28 cellular contexts compared by ENCODE assay signal in the genomic region with DNA sequence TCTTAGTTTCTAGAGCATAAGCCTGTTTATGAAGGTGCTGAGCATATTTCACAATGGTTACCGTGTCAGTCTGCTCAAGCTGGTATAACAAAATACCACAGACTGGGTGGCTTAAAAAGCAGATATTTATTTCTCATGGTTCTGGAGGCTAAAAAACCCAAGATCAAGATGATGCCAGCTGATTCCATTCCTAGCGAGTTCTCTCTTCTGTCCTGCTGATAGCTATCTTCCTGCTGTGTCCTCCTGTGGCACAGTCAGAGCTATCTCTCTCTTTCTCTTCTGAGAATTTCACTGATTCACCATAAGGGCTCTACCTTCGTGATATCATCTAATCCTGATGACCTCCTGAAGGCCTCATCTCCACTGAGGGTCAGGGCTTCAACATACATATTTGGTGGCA.
"Had no signal": no experiment of that assay in that cellular context is flagged by ENCODE, and none has a peak within 500 bp of the region (broad histone marks: within the 10 kb centered on the region; RNA-seq: fewer than 3 reads in every experiment).

No MANE protein-coding gene starts in this region.

- H3K4me1 ChIP-seq: pancreas, psoas muscle, right lobe of liver, sigmoid colon, stomach, thyroid gland, tibial nerve, upper lobe of right lung, uterus had no signal

- H3K27me3 Mint-ChIP-seq: naive thymus-derived CD4-positive, alpha-beta T cell; stimulated activated naive B cell treated with anti-CD40 and anti-IgM and Interleukin-4, amounts not matched to agents 10 μg/mL and 1 μg/mL and 100 μg/mL, for 72 hours; stimulated activated naive CD8-positive, alpha-beta T cell treated with anti-CD3 and anti-CD28 coated beads, Interleukin-15, Interleukin-2, amounts not matched to agents 100 ng/mL and 50 ng/mL, for 24 hours; type B pancreatic cell had no signal

- H3K36me3 ChIP-seq: neutrophil, pancreas, right lobe of liver, sigmoid colon, stomach, thoracic aorta, thyroid gland, tibial nerve, upper lobe of right lung, uterus had no signal

- FAIRE-seq: pancreas, small intestine had no signal

- H3K9me3 ChIP-seq: neutrophil, pancreas, psoas muscle, right lobe of liver, sigmoid colon, thoracic aorta, thyroid gland, upper lobe of right lung, uterus had no signal

- H3K4me3 ChIP-seq: pancreas, psoas muscle, right lobe of liver, sigmoid colon, stomach, thoracic aorta, thyroid gland, tibial nerve, upper lobe of right lung, uterus had no signal

- H3K36me3 Mint-ChIP-seq: naive thymus-derived CD4-positive, alpha-beta T cell; natural killer cell; stimulated activated effector memory CD8-positive, alpha-beta T cell treated with anti-CD3 and anti-CD28 coated beads, Interleukin-12 subunit alpha, Interleukin-12 subunit beta, amount 100 ng/mL, for 72 hours; stimulated activated naive B cell treated with anti-CD40 and anti-IgM and Interleukin-4, amounts not matched to agents 10 μg/mL and 1 μg/mL and 100 μg/mL, for 72 hours had no signal

- DNase-seq: naive thymus-derived CD4-positive, alpha-beta T cell; natural killer cell; nucleus accumbens; pancreas; posterior cingulate gyrus; psoas muscle; right cardiac atrium; right lobe of liver; sigmoid colon; small intestine; stimulated activated CD4-positive, alpha-beta T cell treated with anti-CD3 and anti-CD28 coated beads, Interleukin-15, amount 100 ng/mL, for 24 hours; stimulated activated CD4-positive, alpha-beta T cell treated with anti-CD3 and anti-CD28 coated beads, Interleukin-2, amount 100 ng/mL, for 24 hours; stimulated activated CD4-positive, alpha-beta T cell treated with anti-CD3 and anti-CD28 coated beads, Interleukin-2, amount 100 ng/mL, for 48 hours; stimulated activated CD4-positive, alpha-beta T cell treated with anti-CD3 and anti-CD28 coated beads, Interleukin-4, amount 100 ng/mL, for 24 hours; stimulated activated naive B cell treated with anti-CD40 and anti-IgM and Interleukin-4, amounts not matched to agents 10 μg/mL and 1 μg/mL and 100 μg/mL, for 72 hours; stimulated activated naive CD4-positive, alpha-beta T cell treated with Interleukin-2 at 50 U/mL for 16 hours; stomach; thyroid gland; upper lobe of right lung; uterus had no signal

- H3K27me3 ChIP-seq: neutrophil, pancreas, right lobe of liver, sigmoid colon, stomach, thyroid gland, tibial nerve, upper lobe of right lung, uterus had no signal

- ATAC-seq: naive thymus-derived CD4-positive, alpha-beta T cell; natural killer cell; pancreas; psoas muscle; right cardiac atrium; right lobe of liver; stimulated activated effector memory CD8-positive, alpha-beta T cell treated with anti-CD3 and anti-CD28 coated beads, Interleukin-12 subunit alpha, Interleukin-12 subunit beta, amount 100 ng/mL, for 72 hours; stimulated activated naive B cell treated with anti-CD40 and anti-IgM and Interleukin-4, amounts not matched to agents 10 μg/mL and 1 μg/mL and 100 μg/mL, for 72 hours; upper lobe of right lung had no signal

- H3K27ac Mint-ChIP-seq: naive thymus-derived CD4-positive, alpha-beta T cell; natural killer cell; nephron; progenitor cell of endocrine pancreas; stimulated activated effector memory CD8-positive, alpha-beta T cell treated with anti-CD3 and anti-CD28 coated beads, Interleukin-12 subunit alpha, Interleukin-12 subunit beta, amount 100 ng/mL, for 72 hours; stimulated activated naive B cell treated with anti-CD40 and anti-IgM and Interleukin-4, amounts not matched to agents 10 μg/mL and 1 μg/mL and 100 μg/mL, for 72 hours; stimulated activated naive CD8-positive, alpha-beta T cell treated with anti-CD3 and anti-CD28 coated beads, Interleukin-15, Interleukin-2, amounts not matched to agents 100 ng/mL and 50 ng/mL, for 24 hours; type B pancreatic cell had no signal

- H3K4me1 Mint-ChIP-seq: naive thymus-derived CD4-positive, alpha-beta T cell; natural killer cell; nephron; stimulated activated effector memory CD8-positive, alpha-beta T cell treated with anti-CD3 and anti-CD28 coated beads, Interleukin-12 subunit alpha, Interleukin-12 subunit beta, amount 100 ng/mL, for 72 hours; stimulated activated naive B cell treated with anti-CD40 and anti-IgM and Interleukin-4, amounts not matched to agents 10 μg/mL and 1 μg/mL and 100 μg/mL, for 72 hours had no signal

- H3K27ac ChIP-seq: neutrophil, pancreas, psoas muscle, right lobe of liver, sigmoid colon, stomach, thoracic aorta, thyroid gland, tibial nerve, upper lobe of right lung, uterus had no signal

- H3K4me3 Mint-ChIP-seq: naive thymus-derived CD4-positive, alpha-beta T cell; natural killer cell; nephron; stimulated activated effector memory CD8-positive, alpha-beta T cell treated with anti-CD3 and anti-CD28 coated beads, Interleukin-12 subunit alpha, Interleukin-12 subunit beta, amount 100 ng/mL, for 72 hours; stimulated activated naive B cell treated with anti-CD40 and anti-IgM and Interleukin-4, amounts not matched to agents 10 μg/mL and 1 μg/mL and 100 μg/mL, for 72 hours; stimulated activated naive CD8-positive, alpha-beta T cell treated with anti-CD3 and anti-CD28 coated beads, Interleukin-15, Interleukin-2, amounts not matched to agents 100 ng/mL and 50 ng/mL, for 24 hours; type B pancreatic cell had no signal
